Comparison of ENCODE assay signal across 9 cellular contexts in the genomic region with DNA sequence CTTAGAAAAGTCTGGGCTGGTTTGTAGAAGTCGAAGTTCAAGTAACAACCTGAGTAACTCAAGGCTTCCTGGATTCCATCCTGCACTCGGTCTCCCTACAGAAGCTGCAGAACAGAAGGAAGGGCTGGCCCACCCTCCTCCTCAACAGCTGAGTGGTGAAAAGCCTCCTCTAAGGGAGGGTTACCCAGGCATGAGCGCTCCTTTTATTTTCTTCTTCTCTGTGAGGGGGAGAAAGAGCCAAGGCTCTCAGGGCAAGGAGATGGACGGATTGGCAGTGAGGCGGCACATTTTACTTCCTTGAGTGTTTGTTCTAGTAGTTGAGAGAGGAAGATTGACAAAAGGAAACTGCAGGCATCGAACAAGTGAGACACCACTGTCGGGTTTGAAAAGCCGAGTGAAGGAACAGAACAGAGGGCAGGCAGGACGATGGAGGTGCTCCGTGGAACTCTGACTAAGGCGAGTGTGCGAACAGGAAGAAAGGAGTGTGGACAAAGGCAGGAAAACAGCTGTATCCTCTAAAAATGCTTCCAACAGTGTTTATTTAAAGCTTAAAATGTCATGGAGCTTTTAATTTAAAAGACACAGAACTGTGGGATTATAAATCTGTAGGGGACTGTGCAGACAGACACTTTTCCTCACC. TPM values are rescaled to one million over a fixed set of nuclear protein-coding genes. Genes with fewer than 3 reads are reported as not detected.
DNase-seq lines count a peak whose midpoint lies in the region; ATAC-seq, FAIRE-seq and TF ChIP-seq lines count a peak whose summit lies in the region.
"Had no signal": no experiment of that assay in that cellular context is flagged by ENCODE, and none has a peak within 500 bp of the region (broad histone marks: within the 10 kb centered on the region; RNA-seq: fewer than 3 reads in every experiment).

No MANE protein-coding gene starts in this region.

- intact Hi-C loops in CD4-positive, alpha-beta memory T cell (cut with micrococcal nuclease), result no loop called here
- intact Hi-C loops in endothelial cell of umbilical vein (cut with micrococcal nuclease), result loop anchor here (1.0 kb wide), 4 partner anchors 11 to 39 kb away; a partner anchor contains a TSS

- peaks cover 5% of the 10 kb centered on the region for H3K4me1 ChIP-seq in CD4-positive, alpha-beta memory T cell (ENCODE audit: insufficient read depth, low read length)
- peaks cover 28% of the 10 kb centered on the region for H3K4me1 ChIP-seq in endothelial cell of umbilical vein (ENCODE audit: control insufficient read depth, extremely low read depth, insufficient read depth, low read length)
- H3K4me1 ChIP-seq in neuron (ENCODE audit: insufficient read depth, low read length), result peaks cover 23% of the 10 kb centered on the region

- H2AFZ ChIP-seq in endothelial cell of umbilical vein (ENCODE audit: low read depth, low read length) (no peak overlapping the region), neuron (ENCODE audit: low read depth, low read length) (no peak overlapping the region)

- POLR2A ChIA-PET in CD4-positive, alpha-beta memory T cell (lab: Charles Lee; ENCODE audit: partially characterized antibody), result no interaction called here
- POLR2A ChIA-PET in endothelial cell of umbilical vein (lab: Charles Lee), result interaction anchor here (0.7 kb wide), 1 partner anchor 24 kb away, joined by 3 read pairs; no protein-coding TSS in a partner anchor

- no peaks in the 10 kb centered on the region for H3K9me3 ChIP-seq in CD4-positive, alpha-beta memory T cell (ENCODE audit: control insufficient read depth in 1 of 2, low read length in 2 of 2)
- H3K9me3 ChIP-seq in endothelial cell of umbilical vein (replicated peaks; ENCODE audit: control insufficient read depth, insufficient read depth, low read length), result no peaks in the 10 kb centered on the region
- no peaks in the 10 kb centered on the region for H3K9me3 ChIP-seq in neuron (ENCODE audit: low read length)

- no peak overlapping the region for H3K4me3 Mint-ChIP-seq in CD4-positive, alpha-beta memory T cell

- no peak overlapping the region for H3K27ac ChIP-seq in CD4-positive, alpha-beta memory T cell (ENCODE audit: low read depth, low read length)
- H3K27ac ChIP-seq in endothelial cell of umbilical vein (ENCODE audit: insufficient read depth, low read depth, low read length), result peak overlapping the region; percentile 93
- no peak overlapping the region for H3K27ac ChIP-seq in substantia nigra (ENCODE audit: low read depth, low read length, poor library complexity, severe bottlenecking)

- H3K79me2 ChIP-seq in endothelial cell of umbilical vein (ENCODE audit: control insufficient read depth, insufficient read depth, low read length), result peaks cover 12% of the 10 kb centered on the region

- no peak for DNase-seq in CD4-positive, alpha-beta memory T cell
- DNase-seq in NAMALWA (ENCODE audit: low spot score) (peak; percentile 40), endothelial cell of umbilical vein (ENCODE audit: low read depth, low spot score) (peak; percentile 84), DMS114 treated with DMSO at 0.1 percent for 48 hours (lab: John Stamatoyannopoulos, UW; ENCODE audit: unreplicated experiment) (no peak), NCI-H345 treated with DMSO at 0.1 percent for 48 hours (lab: John Stamatoyannopoulos, UW; ENCODE audit: unreplicated experiment) (no peak), substantia nigra (lab: John Stamatoyannopoulos, UW) (no peak)
- DNase-seq: activated gamma-delta T cell treated with Interleukin-2 at 50 U/mL for 16 hours had no signal

- FAIRE-seq in endothelial cell of umbilical vein (lab: Jason Lieb, UNC), result peak; percentile 100

- TSS peak; percentile 85 for BruUV-seq in endothelial cell of umbilical vein (replicated peaks; lab: Mats Ljungman, UMichigan)

- peak overlapping the region; percentile 77 for H3K9ac ChIP-seq in endothelial cell of umbilical vein (replicated peaks; ENCODE audit: extremely low read depth, insufficient read depth, low read length)

- TF ChIP-seq CTCF in endothelial cell of umbilical vein (IDR thresholded peaks at IDR 0.05; ENCODE audit: extremely low read depth in 1 of 2, insufficient read depth in 1 of 2, low read depth in 1 of 2, low read length in 2 of 2), result no peak

- peak overlapping the region; percentile 61 for H3K4me2 ChIP-seq in endothelial cell of umbilical vein (ENCODE audit: insufficient read depth, low read length)

- H4K20me1 ChIP-seq in endothelial cell of umbilical vein (replicated peaks; ENCODE audit: control insufficient read depth, extremely low read depth, insufficient read depth, low read length), result no peaks in the 10 kb centered on the region

- H3K36me3 ChIP-seq in CD4-positive, alpha-beta memory T cell (ENCODE audit: insufficient read depth, low read length), result no peaks in the 10 kb centered on the region
- no peaks in the 10 kb centered on the region for H3K36me3 ChIP-seq in endothelial cell of umbilical vein (ENCODE audit: control insufficient read depth in 2 of 2, extremely low read depth in 1 of 2, insufficient read depth in 2 of 2, low read length in 2 of 2)
- H3K36me3 ChIP-seq in neuron (ENCODE audit: insufficient read depth, low read length), result peaks cover 8% of the 10 kb centered on the region

- no peak for TF ChIP-seq POLR2A in endothelial cell of umbilical vein (IDR thresholded peaks at IDR 0.05; ENCODE audit: low read depth, low read length)

- no peaks in the 10 kb centered on the region for H3K27me3 Mint-ChIP-seq in CD4-positive, alpha-beta memory T cell

- H3K4me3 ChIP-seq in CD4-positive, alpha-beta memory T cell (ENCODE audit: low read length in 2 of 2), result no peak overlapping the region
- peak overlapping the region in 2 of 3 experiments; percentile 8 to 51 for H3K4me3 ChIP-seq in endothelial cell of umbilical vein (replicated peaks in 1 of 3; ENCODE audit: insufficient read depth in 1 of 3, low read depth in 1 of 3, low read length in 3 of 3)
- peak overlapping the region; percentile 39 for H3K4me3 ChIP-seq in neuron (ENCODE audit: low read length)

- H3K9me1 ChIP-seq in endothelial cell of umbilical vein (replicated peaks; ENCODE audit: control insufficient read depth, extremely low read depth, insufficient read depth, low read length), result no peaks in the 10 kb centered on the region

- H3K27ac Mint-ChIP-seq in CD4-positive, alpha-beta memory T cell, result peak overlapping the region in 4 of 7 donors; percentile 16 to 73 (median 46)

- no peaks in the 10 kb centered on the region for H3K9me3 Mint-ChIP-seq in CD4-positive, alpha-beta memory T cell

- peaks cover 9 to 48% (median 24%) of the 10 kb centered on the region in 4 donors for H3K4me1 Mint-ChIP-seq in CD4-positive, alpha-beta memory T cell

- H3K36me3 Mint-ChIP-seq in CD4-positive, alpha-beta memory T cell, result peaks cover 9 to 25% of the 10 kb centered on the region in 2 donors

- no peak for ATAC-seq in GM19452 (IDR thresholded peaks at IDR 0.05; ENCODE audit: unreplicated experiment)

- CTCF ChIA-PET in CD4-positive, alpha-beta memory T cell (lab: Charles Lee; ENCODE audit: partially characterized antibody), result no interaction called here
- CTCF ChIA-PET in endothelial cell of umbilical vein (lab: Charles Lee), result interaction anchor here (0.8 to 1.4 kb wide), 4 partner anchors 23 to 64 kb away, joined by 3 to 5 read pairs (median 3); no protein-coding TSS in a partner anchor

- H3K27me3 ChIP-seq in CD4-positive, alpha-beta memory T cell (ENCODE audit: insufficient read depth, low read length), result no peaks in the 10 kb centered on the region
- no peaks in the 10 kb centered on the region for H3K27me3 ChIP-seq in endothelial cell of umbilical vein (ENCODE audit: control insufficient read depth in 2 of 2, insufficient read depth in 2 of 2, low read length in 2 of 2)
- H3K27me3 ChIP-seq in neuron (ENCODE audit: insufficient read depth, low read length), result no peaks in the 10 kb centered on the region

- dilution Hi-C loops in endothelial cell of umbilical vein (cut with MboI; ENCODE audit: extremely low pct_ligation_motif_present, low sequenced_read_pairs), result no loop called here

TF ChIP-seq in endothelial cell of umbilical vein, 7 proteins besides CTCF, POLR2A, EP300 and RAD21:
- TF ChIP-seq GATA2 (IDR thresholded peaks at IDR 0.05; ENCODE audit: insufficient read depth, insufficient read length, low read depth, low read length), result peak; percentile 73
- TF ChIP-seq JUN (IDR thresholded peaks at IDR 0.05; ENCODE audit: borderline replicate concordance, insufficient read depth, insufficient read length, low read depth), result peak; percentile 34
- TF ChIP-seq FOS (IDR thresholded peaks at IDR 0.05; ENCODE audit: borderline replicate concordance, insufficient read depth, low read length), result peak; percentile 45
- TF ChIP-seq EZH2 (IDR thresholded peaks at IDR 0.05; ENCODE audit: borderline replicate concordance, low read depth, low read length, severe bottlenecking), result no peak
TF ChIP-seq in endothelial cell of umbilical vein: peak in this region for 3.

RNA-seq across cellular contexts. Expression of a gene that starts 38.4 kb away (rescaled TPM):
- 1 to 10 TPM in 1 of 2 experiments, under 1 TPM in 1; 0.64 to 1.0 TPM for total RNA-seq in CD4-positive, alpha-beta memory T cell
- polyA plus RNA-seq in CD4-positive, alpha-beta memory T cell, result 1 to 10 TPM in 1 of 2 donors, under 1 TPM in 1; 0.04 to 1.7 TPM
- total RNA-seq in endothelial cell of umbilical vein, result 3.6 and 4.9 TPM in 2 replicates
- polyA plus RNA-seq in endothelial cell of umbilical vein, result 2.1 TPM in 2 replicates
- 2.3 TPM in 2 replicates for polyA plus RNA-seq in endothelial cell of umbilical vein (2011; cell fraction: cytosol; rRNA removed)
- polyA plus RNA-seq in endothelial cell of umbilical vein (2011; cell fraction: nucleus; rRNA removed), result 1.5 and 1.6 TPM in 2 replicates
- 4.0 and 6.0 TPM in 2 replicates for polyA plus RNA-seq in endothelial cell of umbilical vein (2012)
- 7.6 and 7.7 TPM in 2 replicates for polyA minus RNA-seq in endothelial cell of umbilical vein
- polyA minus RNA-seq in endothelial cell of umbilical vein (2011; cell fraction: cytosol; rRNA and poly(A)+ RNA removed), result 13.9 TPM
- polyA minus RNA-seq in endothelial cell of umbilical vein (2011; cell fraction: nucleus; rRNA and poly(A)+ RNA removed), result 1.9 and 3.0 TPM in 2 replicates

RNA-seq across cellular contexts. Expression of a gene that starts 38.8 kb away (rescaled TPM):
- total RNA-seq in CD4-positive, alpha-beta memory T cell, result 10 to 100 TPM; 10.7 to 11.9 TPM
- polyA plus RNA-seq in CD4-positive, alpha-beta memory T cell, result 10 to 100 TPM; 20.9 to 22.5 TPM
- total RNA-seq in endothelial cell of umbilical vein, result 22.5 and 24.5 TPM in 2 replicates
- 15.1 and 17.3 TPM in 2 replicates for polyA plus RNA-seq in endothelial cell of umbilical vein
- 20.1 and 21.2 TPM in 2 replicates for polyA plus RNA-seq in endothelial cell of umbilical vein (2011; cell fraction: cytosol; rRNA removed)
- 13.3 and 14.9 TPM in 2 replicates for polyA plus RNA-seq in endothelial cell of umbilical vein (2011; cell fraction: nucleus; rRNA removed)
- polyA plus RNA-seq in endothelial cell of umbilical vein (2012), result 27.0 and 27.4 TPM in 2 replicates
- polyA minus RNA-seq in endothelial cell of umbilical vein, result 21.3 and 23.3 TPM in 2 replicates
- 15.1 TPM for polyA minus RNA-seq in endothelial cell of umbilical vein (2011; cell fraction: cytosol; rRNA and poly(A)+ RNA removed)
- polyA minus RNA-seq in endothelial cell of umbilical vein (2011; cell fraction: nucleus; rRNA and poly(A)+ RNA removed), result 15.6 and 20.7 TPM in 2 replicates

Comparison
In these comparisons a context has a peak if more than half of its experiments do, and no peak if none do; other contexts are left out.
1. DNase-seq: peak in NAMALWA (single experiment) and endothelial cell of umbilical vein (single experiment); none in CD4-positive, alpha-beta memory T cell (0 of 5), DMS114 treated with DMSO at 0.1 percent for 48 hours (single experiment), NCI-H345 treated with DMSO at 0.1 percent for 48 hours (single experiment) and substantia nigra (0 of 49).
2. H3K4me3 ChIP-seq: peak in endothelial cell of umbilical vein (2 of 3) and neuron (single experiment); none in CD4-positive, alpha-beta memory T cell (0 of 2).